Comparison of ENCODE assay signal across 20 cellular contexts in genomic region chr6:138667408-138667807, GRCh38.
"Had no signal": no experiment of that assay in that cellular context is flagged by ENCODE, and none has a peak within 500 bp of the region (broad histone marks: within the 10 kb centered on the region; RNA-seq: fewer than 3 reads in every experiment).

No MANE protein-coding gene starts in this region.

- DNase-seq: effector memory CD4-positive, alpha-beta T cell; gastrocnemius medialis; heart right ventricle; hypothalamus; kidney glomerular epithelial cell; mesendoderm; naive thymus-derived CD8-positive, alpha-beta T cell; nucleus accumbens; psoas muscle; retina; right lobe of liver; stimulated activated CD4-positive, alpha-beta T cell treated with anti-CD3 and anti-CD28 coated beads, Interleukin-2, amount 100 ng/mL, for 24 hours; stimulated activated CD4-positive, alpha-beta T cell treated with anti-CD3 and anti-CD28 coated beads, Interleukin-4, amount 100 ng/mL, for 4 hours; stimulated activated naive B cell treated with anti-CD40 and anti-IgM and Interleukin-4, amounts not matched to agents 10 μg/mL and 1 μg/mL and 100 μg/mL, for 72 hours; stimulated activated naive CD8-positive, alpha-beta T cell treated with anti-CD3 and anti-CD28 coated beads, Interleukin-15, amount 100 ng/mL, for 72 hours; transverse colon had no signal

- H3K9me3 Mint-ChIP-seq: naive thymus-derived CD8-positive, alpha-beta T cell; neural progenitor cell; stimulated activated naive B cell treated with anti-CD40 and anti-IgM and Interleukin-4, amounts not matched to agents 10 μg/mL and 1 μg/mL and 100 μg/mL, for 72 hours; stimulated activated naive CD8-positive, alpha-beta T cell treated with anti-CD3 and anti-CD28 coated beads, Interleukin-15, amount 100 ng/mL, for 72 hours had no signal

- H3K36me3 Mint-ChIP-seq: naive thymus-derived CD8-positive, alpha-beta T cell; neural progenitor cell; stimulated activated naive B cell treated with anti-CD40 and anti-IgM and Interleukin-4, amounts not matched to agents 10 μg/mL and 1 μg/mL and 100 μg/mL, for 72 hours had no signal

- H3K4me1 ChIP-seq: gastrocnemius medialis, heart right ventricle, neural progenitor cell, parathyroid adenoma, psoas muscle, transverse colon had no signal

- H3K27me3 ChIP-seq: gastrocnemius medialis, heart right ventricle, neural progenitor cell, right lobe of liver, transverse colon had no signal

- H3K4me1 Mint-ChIP-seq: neural progenitor cell; stimulated activated naive CD8-positive, alpha-beta T cell treated with anti-CD3 and anti-CD28 coated beads, Interleukin-15, amount 100 ng/mL, for 72 hours had no signal

- H3K9ac ChIP-seq: neural progenitor cell, parathyroid adenoma had no signal

- H3K4me3 ChIP-seq: gastrocnemius medialis, heart right ventricle, neural progenitor cell, psoas muscle, right lobe of liver, skin epidermis, thoracic aorta, transverse colon had no signal

- H3K36me3 ChIP-seq: gastrocnemius medialis, heart right ventricle, neural progenitor cell, right lobe of liver, thoracic aorta, transverse colon had no signal

- H3K4me2 ChIP-seq: neural progenitor cell had no signal

- H3K27ac ChIP-seq: gastrocnemius medialis, heart right ventricle, neural progenitor cell, parathyroid adenoma, psoas muscle, right lobe of liver, skin epidermis, thoracic aorta, transverse colon had no signal

- H3K4me3 Mint-ChIP-seq: naive thymus-derived CD8-positive, alpha-beta T cell; neural progenitor cell; stimulated activated naive B cell treated with anti-CD40 and anti-IgM and Interleukin-4, amounts not matched to agents 10 μg/mL and 1 μg/mL and 100 μg/mL, for 72 hours; stimulated activated naive CD8-positive, alpha-beta T cell treated with anti-CD3 and anti-CD28 coated beads, Interleukin-15, amount 100 ng/mL, for 72 hours had no signal

- H3K27ac Mint-ChIP-seq: naive thymus-derived CD8-positive, alpha-beta T cell; neural progenitor cell; stimulated activated naive B cell treated with anti-CD40 and anti-IgM and Interleukin-4, amounts not matched to agents 10 μg/mL and 1 μg/mL and 100 μg/mL, for 72 hours; stimulated activated naive CD8-positive, alpha-beta T cell treated with anti-CD3 and anti-CD28 coated beads, Interleukin-15, amount 100 ng/mL, for 72 hours had no signal

- H3K27me3 Mint-ChIP-seq: stimulated activated naive B cell treated with anti-CD40 and anti-IgM and Interleukin-4, amounts not matched to agents 10 μg/mL and 1 μg/mL and 100 μg/mL, for 72 hours; stimulated activated naive CD8-positive, alpha-beta T cell treated with anti-CD3 and anti-CD28 coated beads, Interleukin-15, amount 100 ng/mL, for 72 hours had no signal

- H3K9me3 ChIP-seq: gastrocnemius medialis, heart right ventricle, psoas muscle, right lobe of liver, thoracic aorta, transverse colon had no signal
